In the genomic region with DNA sequence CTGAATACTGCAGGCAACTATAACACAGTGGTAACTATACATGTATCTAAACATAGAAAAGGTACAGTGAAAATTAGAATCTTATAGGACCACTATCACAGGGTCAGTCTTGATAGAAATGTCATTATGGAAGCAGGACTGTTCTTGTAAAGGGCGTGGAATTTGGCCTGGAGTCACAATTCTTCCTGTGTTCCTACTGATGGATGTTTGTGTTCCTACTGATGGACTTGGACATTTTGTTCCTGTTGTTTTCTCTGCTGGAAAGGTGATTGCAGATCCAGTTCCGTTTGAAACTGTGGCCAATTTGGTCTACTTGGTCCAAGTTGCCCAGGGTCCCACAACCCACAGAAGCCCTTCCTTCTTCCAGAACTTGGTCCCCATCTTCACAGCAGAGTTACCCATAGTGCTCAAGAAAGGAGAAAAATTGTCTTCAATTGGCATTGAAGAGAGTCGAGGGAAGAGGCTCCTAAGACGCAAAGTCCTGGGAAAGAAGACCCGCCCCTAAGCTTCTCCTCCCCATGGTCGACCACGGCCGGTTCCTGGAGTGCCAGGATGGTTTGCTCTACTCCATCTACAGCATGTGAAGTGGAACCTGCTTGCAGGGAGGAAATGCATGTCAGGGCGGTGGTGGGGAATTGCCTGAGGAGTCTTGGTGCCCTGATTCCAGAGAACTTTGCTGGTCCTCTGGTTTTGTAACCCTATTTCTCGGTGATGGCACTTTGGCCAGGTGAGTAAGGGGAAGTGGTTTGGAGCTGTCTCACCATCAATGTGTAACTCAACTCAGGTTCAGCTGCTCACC, we compare ENCODE assay signal across 26 cellular contexts.
"Had no signal": no experiment of that assay in that cellular context is flagged by ENCODE, and none has a peak within 500 bp of the region (broad histone marks: within the 10 kb centered on the region; RNA-seq: fewer than 3 reads in every experiment).

No MANE protein-coding gene starts in this region.

- H3K9me3 Mint-ChIP-seq: dendritic cell treated with granulocyte-macrophage colony-stimulating factor and Interleukin-4, amounts not matched to agents 40 ng/mL and 50 ng/mL, for 4 days; endodermal cell had no signal

- H3K79me2 ChIP-seq: hepatocyte had no signal

- H3K36me3 ChIP-seq: colonic mucosa, esophagus squamous epithelium, gastrocnemius medialis, lower lobe of right lung had no signal

- H3K36me3 Mint-ChIP-seq: immature natural killer cell, mesothelial cell of epicardium, naive B cell had no signal

- ATAC-seq: effector memory CD8-positive, alpha-beta T cell; esophagus mucosa; left colon; left lobe of liver; left ventricle myocardium superior; lower lobe of right lung; mucosa of descending colon had no signal

- H3K4me2 ChIP-seq: hepatocyte had no signal

- H3K4me1 Mint-ChIP-seq: endodermal cell, immature natural killer cell, naive B cell had no signal

- H3K27ac ChIP-seq: colonic mucosa, epithelial cell of prostate, esophagus squamous epithelium, gastrocnemius medialis, hepatocyte, lower lobe of right lung had no signal

- H3K27me3 ChIP-seq: colonic mucosa, gastrocnemius medialis, hepatocyte had no signal

- FAIRE-seq: endometrium, kidney had no signal

- H3K4me3 Mint-ChIP-seq: dendritic cell treated with granulocyte-macrophage colony-stimulating factor and Interleukin-4, amounts not matched to agents 40 ng/mL and 50 ng/mL, for 4 days; effector memory CD8-positive, alpha-beta T cell; endodermal cell; immature natural killer cell; mesothelial cell of epicardium; naive B cell had no signal

- H2AFZ ChIP-seq: hepatocyte had no signal

- H3K27ac Mint-ChIP-seq: dendritic cell treated with granulocyte-macrophage colony-stimulating factor and Interleukin-4, amounts not matched to agents 40 ng/mL and 50 ng/mL, for 4 days; effector memory CD8-positive, alpha-beta T cell; endodermal cell; immature natural killer cell; mesothelial cell of epicardium; naive B cell had no signal

- DNase-seq: colonic mucosa; cortex of kidney; effector CD8-positive, alpha-beta T cell; effector memory CD8-positive, alpha-beta T cell; endodermal cell; esophagus squamous epithelium; foreskin melanocyte; gastrocnemius medialis; hypothalamus; immature natural killer cell; islet precursor cell; kidney; kidney glomerular epithelial cell; left colon; left ventricle myocardium superior; lower lobe of right lung; mesenchymal stem cell; mucosa of descending colon; naive B cell had no signal

- H3K4me1 ChIP-seq: colonic mucosa, esophagus squamous epithelium, lower lobe of right lung had no signal

- H3K4me3 ChIP-seq: colonic mucosa, esophagus squamous epithelium, gastrocnemius medialis, hepatocyte, lower lobe of right lung, mucosa of descending colon had no signal

- H3K9me3 ChIP-seq: colonic mucosa, esophagus squamous epithelium, gastrocnemius medialis, lower lobe of right lung, mucosa of descending colon had no signal
